In the genomic region with DNA sequence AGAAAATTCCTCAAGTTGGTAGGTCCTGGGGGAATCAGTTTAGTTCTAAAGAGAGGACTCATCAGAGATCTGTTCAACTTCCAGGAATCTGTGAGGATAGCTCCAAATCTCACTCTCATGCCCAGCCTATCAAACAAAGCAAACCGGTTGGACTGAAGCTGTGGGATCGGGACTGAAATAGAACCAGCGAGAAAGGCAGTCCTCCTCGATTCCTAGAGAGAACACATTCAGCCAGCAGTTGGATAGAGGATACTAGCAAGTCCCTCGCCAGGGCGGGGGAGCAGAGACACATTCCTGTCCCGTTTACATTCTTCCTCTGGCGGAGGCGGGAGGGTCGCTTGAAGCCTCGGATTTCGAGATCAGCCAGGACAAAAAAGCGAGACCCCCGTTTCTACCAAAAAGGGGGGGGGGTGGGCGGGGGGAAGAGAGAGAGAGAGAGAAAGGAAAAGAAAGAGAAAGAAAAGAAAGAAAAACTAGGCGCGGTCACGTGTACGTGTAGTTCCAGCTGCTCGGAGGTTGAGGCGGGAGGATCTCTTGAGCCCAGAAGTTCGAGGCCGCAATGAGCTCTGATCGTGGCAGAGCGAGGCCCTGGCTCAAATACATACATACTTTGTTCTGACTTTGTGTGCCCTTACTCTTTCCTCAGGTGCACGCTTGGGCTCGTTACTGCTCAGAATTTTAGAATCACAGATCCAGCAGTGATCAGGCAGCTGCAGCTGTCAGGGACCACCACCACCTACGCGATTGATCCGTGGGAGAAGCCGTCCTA, we compare ENCODE assay signal across 1 cellular context.
A peak's percentile ranks its signal among the peaks of the same experiment; 100 is the strongest.
TF ChIP-seq lines count a peak whose summit lies in the region.

No MANE protein-coding gene starts in this region.

TF ChIP-seq in HepG2, 621 proteins besides CTCF, POLR2A, EP300 and RAD21 (continued from another document and continues in another):
- TF ChIP-seq HNF1A (IDR thresholded peaks at IDR 0.05; ENCODE audit: low read depth) (peak; percentile 48; the same call in 1 of the 2 replicates), HNF1A (CRISPR knock-in tag; IDR thresholded peaks at IDR 0.05; ENCODE audit: borderline replicate concordance) (peak; percentile 42; the same call in 1 of the 2 replicates), EED (CRISPR knock-in tag; IDR thresholded peaks at IDR 0.05) (no peak), ZNF547 (CRISPR knock-in tag; IDR thresholded peaks at IDR 0.05) (no peak; the same call in 1 of the 2 replicates), KDM3A (CRISPR knock-in tag; IDR thresholded peaks at IDR 0.05; ENCODE audit: low read depth) (peak; percentile 62; the same call in 1 of the 2 replicates), FOXC1 (CRISPR knock-in tag; IDR thresholded peaks at IDR 0.05; ENCODE audit: borderline replicate concordance) (peak; percentile 84; the same call in 1 of the 2 replicates), HMG20B (CRISPR knock-in tag; conservative IDR thresholded peaks at IDR 0.05) (peak; percentile 74), ZNF180 (CRISPR knock-in tag; IDR thresholded peaks at IDR 0.05; ENCODE audit: borderline replicate concordance, low read depth) (no peak), KLF12 (CRISPR knock-in tag; IDR thresholded peaks at IDR 0.05; ENCODE audit: borderline replicate concordance) (no peak), MYC (CRISPR knock-in tag; IDR thresholded peaks at IDR 0.05; ENCODE audit: borderline replicate concordance) (peak; percentile 37; the same call in 1 of the 2 replicates), ZNF333 (CRISPR knock-in tag; IDR thresholded peaks at IDR 0.05; ENCODE audit: borderline replicate concordance) (no peak), ATRX (CRISPR knock-in tag; IDR thresholded peaks at IDR 0.05; ENCODE audit: borderline replicate concordance) (no peak), TEAD3 (CRISPR knock-in tag; optimal IDR thresholded peaks at IDR 0.05; ENCODE audit: borderline replicate concordance) (peak; percentile 96), PRDM4 (CRISPR knock-in tag; IDR thresholded peaks at IDR 0.05; ENCODE audit: borderline replicate concordance) (no peak), ZNF34 (CRISPR knock-in tag; IDR thresholded peaks at IDR 0.05; ENCODE audit: borderline replicate concordance) (no peak), ATAD3A (CRISPR knock-in tag; IDR thresholded peaks at IDR 0.05) (no peak), PAX8 (CRISPR knock-in tag; IDR thresholded peaks at IDR 0.05; ENCODE audit: borderline replicate concordance) (no peak), MED13 (CRISPR knock-in tag; IDR thresholded peaks at IDR 0.05) (no peak), ZNF24 (IDR thresholded peaks at IDR 0.05) (no peak), AFF4 (CRISPR knock-in tag; IDR thresholded peaks at IDR 0.05) (0 out of 2 replicates have a peak, but pooled peaks have one; percentile 64), ELF4 (CRISPR knock-in tag; IDR thresholded peaks at IDR 0.05; ENCODE audit: borderline replicate concordance) (no peak), HDAC2 (CRISPR knock-in tag; IDR thresholded peaks at IDR 0.05) (peak; percentile 77), SMYD3 (CRISPR knock-in tag; IDR thresholded peaks at IDR 0.05) (no peak), ZMAT3 (CRISPR knock-in tag; conservative IDR thresholded peaks at IDR 0.05) (peak; percentile 74; the same call in 1 of the 2 replicates), ZNF337 (CRISPR knock-in tag; IDR thresholded peaks at IDR 0.05; ENCODE audit: borderline replicate concordance, low read depth) (no peak), ZNF543 (CRISPR knock-in tag; IDR thresholded peaks at IDR 0.05) (0 out of 2 replicates have a peak, but pooled peaks have one; percentile 73), KDM1A (CRISPR knock-in tag; IDR thresholded peaks at IDR 0.05) (0 out of 2 replicates have a peak, but pooled peaks have one; percentile 8), ZSCAN30 (CRISPR knock-in tag; IDR thresholded peaks at IDR 0.05) (no peak)
- TF ChIP-seq, protein P1, sequence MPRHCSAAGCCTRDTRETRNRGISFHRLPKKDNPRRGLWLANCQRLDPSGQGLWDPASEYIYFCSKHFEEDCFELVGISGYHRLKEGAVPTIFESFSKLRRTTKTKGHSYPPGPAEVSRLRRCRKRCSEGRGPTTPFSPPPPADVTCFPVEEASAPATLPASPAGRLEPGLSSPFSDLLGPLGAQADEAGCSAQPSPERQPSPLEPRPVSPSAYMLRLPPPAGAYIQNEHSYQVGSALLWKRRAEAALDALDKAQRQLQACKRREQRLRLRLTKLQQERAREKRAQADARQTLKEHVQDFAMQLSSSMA (CRISPR knock-in tag; IDR thresholded peaks at IDR 0.05) = no peak
- TF ChIP-seq, protein P2, sequence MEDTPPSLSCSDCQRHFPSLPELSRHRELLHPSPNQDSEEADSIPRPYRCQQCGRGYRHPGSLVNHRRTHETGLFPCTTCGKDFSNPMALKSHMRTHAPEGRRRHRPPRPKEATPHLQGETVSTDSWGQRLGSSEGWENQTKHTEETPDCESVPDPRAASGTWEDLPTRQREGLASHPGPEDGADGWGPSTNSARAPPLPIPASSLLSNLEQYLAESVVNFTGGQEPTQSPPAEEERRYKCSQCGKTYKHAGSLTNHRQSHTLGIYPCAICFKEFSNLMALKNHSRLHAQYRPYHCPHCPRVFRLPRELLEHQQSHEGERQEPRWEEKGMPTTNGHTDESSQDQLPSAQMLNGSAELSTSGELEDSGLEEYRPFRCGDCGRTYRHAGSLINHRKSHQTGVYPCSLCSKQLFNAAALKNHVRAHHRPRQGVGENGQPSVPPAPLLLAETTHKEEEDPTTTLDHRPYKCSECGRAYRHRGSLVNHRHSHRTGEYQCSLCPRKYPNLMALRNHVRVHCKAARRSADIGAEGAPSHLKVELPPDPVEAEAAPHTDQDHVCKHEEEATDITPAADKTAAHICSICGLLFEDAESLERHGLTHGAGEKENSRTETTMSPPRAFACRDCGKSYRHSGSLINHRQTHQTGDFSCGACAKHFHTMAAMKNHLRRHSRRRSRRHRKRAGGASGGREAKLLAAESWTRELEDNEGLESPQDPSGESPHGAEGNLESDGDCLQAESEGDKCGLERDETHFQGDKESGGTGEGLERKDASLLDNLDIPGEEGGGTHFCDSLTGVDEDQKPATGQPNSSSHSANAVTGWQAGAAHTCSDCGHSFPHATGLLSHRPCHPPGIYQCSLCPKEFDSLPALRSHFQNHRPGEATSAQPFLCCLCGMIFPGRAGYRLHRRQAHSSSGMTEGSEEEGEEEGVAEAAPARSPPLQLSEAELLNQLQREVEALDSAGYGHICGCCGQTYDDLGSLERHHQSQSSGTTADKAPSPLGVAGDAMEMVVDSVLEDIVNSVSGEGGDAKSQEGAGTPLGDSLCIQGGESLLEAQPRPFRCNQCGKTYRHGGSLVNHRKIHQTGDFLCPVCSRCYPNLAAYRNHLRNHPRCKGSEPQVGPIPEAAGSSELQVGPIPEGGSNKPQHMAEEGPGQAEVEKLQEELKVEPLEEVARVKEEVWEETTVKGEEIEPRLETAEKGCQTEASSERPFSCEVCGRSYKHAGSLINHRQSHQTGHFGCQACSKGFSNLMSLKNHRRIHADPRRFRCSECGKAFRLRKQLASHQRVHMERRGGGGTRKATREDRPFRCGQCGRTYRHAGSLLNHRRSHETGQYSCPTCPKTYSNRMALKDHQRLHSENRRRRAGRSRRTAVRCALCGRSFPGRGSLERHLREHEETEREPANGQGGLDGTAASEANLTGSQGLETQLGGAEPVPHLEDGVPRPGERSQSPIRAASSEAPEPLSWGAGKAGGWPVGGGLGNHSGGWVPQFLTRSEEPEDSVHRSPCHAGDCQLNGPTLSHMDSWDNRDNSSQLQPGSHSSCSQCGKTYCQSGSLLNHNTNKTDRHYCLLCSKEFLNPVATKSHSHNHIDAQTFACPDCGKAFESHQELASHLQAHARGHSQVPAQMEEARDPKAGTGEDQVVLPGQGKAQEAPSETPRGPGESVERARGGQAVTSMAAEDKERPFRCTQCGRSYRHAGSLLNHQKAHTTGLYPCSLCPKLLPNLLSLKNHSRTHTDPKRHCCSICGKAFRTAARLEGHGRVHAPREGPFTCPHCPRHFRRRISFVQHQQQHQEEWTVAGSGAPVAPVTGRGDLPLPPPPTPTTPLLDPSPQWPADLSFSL (CRISPR knock-in tag; IDR thresholded peaks at IDR 0.05) = no peak
- TF ChIP-seq, protein P3, sequence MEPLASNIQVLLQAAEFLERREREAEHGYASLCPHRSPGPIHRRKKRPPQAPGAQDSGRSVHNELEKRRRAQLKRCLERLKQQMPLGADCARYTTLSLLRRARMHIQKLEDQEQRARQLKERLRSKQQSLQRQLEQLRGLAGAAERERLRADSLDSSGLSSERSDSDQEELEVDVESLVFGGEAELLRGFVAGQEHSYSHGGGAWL (CRISPR knock-in tag; IDR thresholded peaks at IDR 0.05) = peak; percentile 65; the same call in 1 of the 2 replicates
